15 cellular contexts compared by ENCODE assay signal in the genomic region with DNA sequence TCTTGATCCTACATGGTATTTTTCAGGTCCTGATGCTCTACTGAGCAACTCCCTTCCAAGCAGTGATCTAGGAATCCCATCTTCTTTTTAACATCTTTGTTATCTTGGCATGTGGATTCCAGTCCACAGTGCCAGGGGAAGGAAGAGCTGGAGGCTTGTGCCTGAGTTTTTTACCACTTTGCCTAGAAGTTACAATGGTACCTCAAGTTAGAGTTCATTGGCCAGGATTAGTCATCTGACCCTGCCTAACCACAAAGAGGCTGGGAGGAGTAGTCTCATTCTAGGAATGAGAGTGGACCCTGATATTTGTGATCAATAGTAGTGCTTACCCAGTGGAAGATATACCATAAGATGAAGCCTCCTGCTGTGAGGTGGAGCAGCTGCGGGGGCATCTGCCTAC.
DNase-seq lines count a peak whose midpoint lies in the region; ATAC-seq lines count a peak whose summit lies in the region.
"Had no signal": no experiment of that assay in that cellular context is flagged by ENCODE, and none has a peak within 500 bp of the region (broad histone marks: within the 10 kb centered on the region; RNA-seq: fewer than 3 reads in every experiment).

No MANE protein-coding gene starts in this region.

- DNase-seq in NCI-H146 (lab: John Stamatoyannopoulos, UW) = peak; percentile 46
- no peak for DNase-seq in NCI-H146 treated with DMSO at 0.1 percent for 48 hours (lab: John Stamatoyannopoulos, UW; ENCODE audit: unreplicated experiment)
- DNase-seq in SJCRH30 = peak; percentile 47 to 62
- DNase-seq in mesenchymal stem cell = no peak
- DNase-seq in NCI-H774 (lab: John Stamatoyannopoulos, UW) = no peak
- DNase-seq in retina = no peak
- DNase-seq: 8988T, Caco-2, DMS79, Kasumi-1, NCI-H1417 treated with DMSO at 0.1 percent for 48 hours, Right ventricle myocardium superior had no signal

- H3K14ac ChIP-seq in mesenchymal stem cell (ENCODE audit: low read length in 2 of 2) = no peak overlapping the region

- H3K4me2 ChIP-seq in mesenchymal stem cell (ENCODE audit: low read length, poor library complexity, severe bottlenecking) = no peak overlapping the region

- H3K79me1 ChIP-seq in mesenchymal stem cell (replicated peaks; ENCODE audit: low read length, poor library complexity, severe bottlenecking) = no peaks in the 10 kb centered on the region

- H2BK120ac ChIP-seq in mesenchymal stem cell (ENCODE audit: low read depth, low read length) = no peak overlapping the region

- H3K4me1 ChIP-seq in SJCRH30 (peaks cover 52% of the 10 kb centered on the region), mesenchymal stem cell (ENCODE audit: control insufficient read depth, insufficient read depth, low read depth, low read length) (peaks cover 4% of the 10 kb centered on the region)

- no peak overlapping the region for H2AK5ac ChIP-seq in mesenchymal stem cell (ENCODE audit: low read length, severe bottlenecking)

- H3K9me3 ChIP-seq in SJCRH30 (replicated peaks) (no peaks in the 10 kb centered on the region), mesenchymal stem cell (ENCODE audit: control insufficient read depth, low read length) (no peaks in the 10 kb centered on the region)
- H3K9me3 ChIP-seq: Caco-2 had no signal

- H2BK15ac ChIP-seq in mesenchymal stem cell (ENCODE audit: low read depth, poor library complexity, severe bottlenecking) = no peak overlapping the region

- H3K36me3 ChIP-seq in SJCRH30 = no peaks in the 10 kb centered on the region
- no peaks in the 10 kb centered on the region for H3K36me3 ChIP-seq in mesenchymal stem cell (ENCODE audit: control insufficient read depth in 1 of 2, insufficient read depth in 2 of 2, low read depth in 1 of 2, low read length in 2 of 2)

- H3K27me3 ChIP-seq in SJCRH30 (no peaks in the 10 kb centered on the region), mesenchymal stem cell (ENCODE audit: control insufficient read depth in 1 of 2, insufficient read depth in 1 of 2, low read length in 2 of 2) (no peaks in the 10 kb centered on the region)

- peak overlapping the region; percentile 99 for H3K27ac ChIP-seq in SJCRH30
- H3K27ac ChIP-seq in mesenchymal stem cell (ENCODE audit: low read length, poor library complexity, severe bottlenecking) = no peak overlapping the region

- H3K18ac ChIP-seq in mesenchymal stem cell (ENCODE audit: low read depth in 1 of 2, low read length in 2 of 2) = peak overlapping the region; percentile 23 to 54

- H4K91ac ChIP-seq in mesenchymal stem cell (ENCODE audit: low read length) = no peak overlapping the region

- H2BK12ac ChIP-seq in mesenchymal stem cell (ENCODE audit: low read length in 2 of 2) = peak overlapping the region; percentile 45 to 86

- no peak overlapping the region for H3K23ac ChIP-seq in mesenchymal stem cell (ENCODE audit: low read length in 2 of 2)

- H4K8ac ChIP-seq in mesenchymal stem cell (ENCODE audit: low read length) = no peak overlapping the region

- H2BK5ac ChIP-seq in mesenchymal stem cell (ENCODE audit: low read depth, low read length, poor library complexity, severe bottlenecking) = no peak overlapping the region

- H2AFZ ChIP-seq in mesenchymal stem cell (ENCODE audit: low read depth, low read length) = no peak overlapping the region

- H3K9ac ChIP-seq in mesenchymal stem cell (ENCODE audit: low read length) = no peak overlapping the region

- ATAC-seq in HG03097 (IDR thresholded peaks at IDR 0.05; ENCODE audit: low FRiP score, unreplicated experiment) = no peak
- no peak for ATAC-seq in GM19395 (IDR thresholded peaks at IDR 0.05; ENCODE audit: unreplicated experiment)
- ATAC-seq: SK-N-SH treated with all-trans-retinoic acid at 6 μM for 48 hours had no signal

- H3K4ac ChIP-seq in mesenchymal stem cell (ENCODE audit: low read depth in 1 of 2, low read length in 2 of 2) = no peak overlapping the region

- WGBS in mesenchymal stem cell = 40% methylated on average over 1 of the region's 1 CpG

- H3K4me3 ChIP-seq in SJCRH30 = no peak overlapping the region
- H3K4me3 ChIP-seq in mesenchymal stem cell (ENCODE audit: insufficient read depth in 1 of 2, low read depth in 1 of 2, low read length in 2 of 2) = no peak overlapping the region

Comparison
In these comparisons a context has a peak if more than half of its experiments do, and no peak if none do; other contexts are left out.
1. DNase-seq: peak in NCI-H146 (single experiment) and SJCRH30 (2 of 2); none in NCI-H146 treated with DMSO at 0.1 percent for 48 hours (single experiment), mesenchymal stem cell (single experiment), NCI-H774 (single experiment) and retina (single experiment).